19 cellular contexts compared by ENCODE assay signal in the genomic region with DNA sequence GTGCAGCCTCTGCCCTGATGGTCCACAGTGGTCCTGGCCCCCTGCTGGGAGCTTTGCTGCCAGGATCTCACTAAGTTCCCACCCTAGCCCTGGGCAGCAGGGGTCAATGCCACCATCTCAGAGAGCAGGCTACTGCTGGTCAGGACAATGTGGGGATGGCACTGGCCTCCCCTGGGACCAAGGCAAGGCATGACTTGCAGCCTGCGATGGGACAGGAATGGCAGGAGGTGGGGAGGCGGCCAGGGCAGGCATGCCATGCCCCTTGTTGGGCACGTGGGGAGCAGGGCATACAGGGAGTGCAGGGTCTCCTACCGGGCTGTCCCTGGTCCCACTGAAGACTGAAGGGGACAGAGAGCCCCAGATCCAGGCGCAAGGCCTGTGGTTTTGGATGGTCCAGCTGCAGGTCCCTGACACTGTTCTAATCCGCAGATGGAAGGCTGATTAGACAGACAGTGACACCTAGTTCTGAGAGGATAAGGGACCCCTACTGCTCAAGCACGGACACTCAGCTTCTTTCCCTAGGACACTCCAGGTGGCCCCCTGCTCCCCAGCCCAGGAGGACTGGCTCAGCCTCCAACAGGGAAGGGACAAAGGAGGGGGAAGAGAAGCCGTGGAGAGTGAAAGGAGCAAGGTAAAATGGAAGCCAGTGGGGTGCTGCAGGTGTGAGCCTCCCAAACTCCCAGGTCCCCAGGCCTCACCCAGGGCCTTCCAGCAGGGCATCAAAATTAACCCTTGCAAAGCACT.
DNase-seq lines count a peak whose midpoint lies in the region; ATAC-seq and TF ChIP-seq lines count a peak whose summit lies in the region.
"Had no signal": no experiment of that assay in that cellular context is flagged by ENCODE, and none has a peak within 500 bp of the region (broad histone marks: within the 10 kb centered on the region; RNA-seq: fewer than 3 reads in every experiment).

No MANE protein-coding gene starts in this region.

- no peak for ATAC-seq in activated T-cell treated with anti-CD3 and anti-CD28 coated beads, Interleukin-2, amount 50 U/mL, for 4 hours
- 0 out of 3 replicates have a peak, but pooled peaks have one; percentile 17 for ATAC-seq in GM23338
- ATAC-seq in Right ventricle myocardium inferior = no peak
- ATAC-seq: A549 had no signal

- H3K4me3 ChIP-seq in GM23338 (no peak overlapping the region), neuronal stem cell (ENCODE audit: low read length in 2 of 2) (peak overlapping the region in 1 of 2 donors; percentile 41), colonic mucosa (no peak overlapping the region)
- H3K4me3 ChIP-seq: A549, GM23248 had no signal

- H3K23ac ChIP-seq in neuronal stem cell (ENCODE audit: low read depth, low read length, poor library complexity) = no peak overlapping the region

- peak overlapping the region; percentile 58 for H2BK5ac ChIP-seq in neuronal stem cell (ENCODE audit: low read length)

- no peak overlapping the region for H3K4ac ChIP-seq in neuronal stem cell (ENCODE audit: low read length)

- peak overlapping the region; percentile 14 for H3K27ac Mint-ChIP-seq in activated T-cell treated with anti-CD3 and anti-CD28 coated beads, Interleukin-2, amount 50 U/mL, for 24 hours
- no peak overlapping the region for H3K27ac Mint-ChIP-seq in GM23338
- H3K27ac Mint-ChIP-seq: CD4-positive, alpha-beta T cell had no signal

- no peaks in the 10 kb centered on the region for H3K9me3 Mint-ChIP-seq in activated T-cell treated with anti-CD3 and anti-CD28 coated beads, Interleukin-2, amount 50 U/mL, for 24 hours
- no peaks in the 10 kb centered on the region for H3K9me3 Mint-ChIP-seq in activated T-cell treated with anti-CD3 and anti-CD28 coated beads, Interleukin-2, amount 50 U/mL, for 4 hours
- H3K9me3 Mint-ChIP-seq in GM23338 = no peaks in the 10 kb centered on the region
- H3K9me3 Mint-ChIP-seq: CD4-positive, alpha-beta T cell had no signal

- peaks cover 0 to 2% of the 10 kb centered on the region in 2 donors for H3K9me3 ChIP-seq in neuronal stem cell (replicated peaks in 1 of 2; ENCODE audit: control insufficient read depth in 2 of 2, insufficient read depth in 1 of 2, low read depth in 1 of 2, low read length in 2 of 2)
- H3K9me3 ChIP-seq in colonic mucosa = no peaks in the 10 kb centered on the region
- H3K9me3 ChIP-seq: A549 had no signal

- no CpG with 5 or more reads among the region's 8 CpGs for WGBS in neuronal stem cell (ENCODE audit: extremely low coverage in 2 of 2, insufficient read length in 2 of 2, insufficient replicate concordance in 1 of 2), 2 donors

- no peak overlapping the region for H3K27ac ChIP-seq in GM23338 (ENCODE audit: low read depth)
- H3K27ac ChIP-seq in neuronal stem cell (replicated peaks; ENCODE audit: low read length) = no peak overlapping the region
- no peak overlapping the region for H3K27ac ChIP-seq in colonic mucosa
- H3K27ac ChIP-seq: 22Rv1, A549, C4-2B, GM23248 had no signal

- no peak overlapping the region for H4K8ac ChIP-seq in neuronal stem cell (ENCODE audit: low read depth, low read length)

- H3K36me3 ChIP-seq in GM23338 (ENCODE audit: insufficient read depth) (no peaks in the 10 kb centered on the region; the same call in 1 of the 2 replicates), neuronal stem cell (replicated peaks in 1 of 2; ENCODE audit: control insufficient read depth in 2 of 2, insufficient read depth in 2 of 2, low read length in 2 of 2) (peaks cover 49 to 90% of the 10 kb centered on the region in 2 donors), colonic mucosa (peaks cover 6% of the 10 kb centered on the region)

- H3K79me2 ChIP-seq in GM23338 (replicated peaks; ENCODE audit: insufficient read depth) = no peaks in the 10 kb centered on the region

- H2AK5ac ChIP-seq in neuronal stem cell (ENCODE audit: low read depth, low read length) = no peak overlapping the region

- H3K4me1 ChIP-seq in GM23338 (ENCODE audit: insufficient read depth) (no peaks in the 10 kb centered on the region), neuronal stem cell (ENCODE audit: control insufficient read depth in 2 of 2, insufficient read depth in 1 of 2, low read depth in 1 of 2, low read length in 2 of 2) (no peaks in the 10 kb centered on the region), colonic mucosa (no peaks in the 10 kb centered on the region)
- H3K4me1 ChIP-seq: A549 had no signal

- no peak overlapping the region for H2BK15ac ChIP-seq in neuronal stem cell (ENCODE audit: low read length)

- peak overlapping the region; percentile 32 for H3K14ac ChIP-seq in neuronal stem cell (ENCODE audit: low read length)

- no peak overlapping the region for H3K4me3 Mint-ChIP-seq in activated T-cell treated with anti-CD3 and anti-CD28 coated beads, Interleukin-2, amount 50 U/mL, for 24 hours
- H3K4me3 Mint-ChIP-seq in activated T-cell treated with anti-CD3 and anti-CD28 coated beads, Interleukin-2, amount 50 U/mL, for 4 hours = no peak overlapping the region
- no peak overlapping the region for H3K4me3 Mint-ChIP-seq in GM23338
- H3K4me3 Mint-ChIP-seq: CD4-positive, alpha-beta T cell had no signal

- H3K27me3 Mint-ChIP-seq in activated T-cell treated with anti-CD3 and anti-CD28 coated beads, Interleukin-2, amount 50 U/mL, for 24 hours = no peaks in the 10 kb centered on the region
- H3K27me3 Mint-ChIP-seq in activated T-cell treated with anti-CD3 and anti-CD28 coated beads, Interleukin-2, amount 50 U/mL, for 4 hours (ENCODE audit: low read depth) = no peaks in the 10 kb centered on the region
- H3K27me3 Mint-ChIP-seq in GM23338 (ENCODE audit: insufficient read depth, low read depth, poor library complexity) = peaks cover 13% of the 10 kb centered on the region
- H3K27me3 Mint-ChIP-seq: CD4-positive, alpha-beta T cell had no signal

- intact Hi-C loops in colonic mucosa (cut with DNase I) = no loop called here
- intact Hi-C loops in Right ventricle myocardium inferior (cut with DNase I) = no loop called here

- no peak overlapping the region for H3K18ac ChIP-seq in neuronal stem cell (ENCODE audit: low read length)

- H3K4me2 ChIP-seq in GM23338 (no peak overlapping the region), neuronal stem cell (ENCODE audit: insufficient read depth, low read length, poor library complexity, severe bottlenecking) (no peak overlapping the region)
- H3K4me2 ChIP-seq: A549 had no signal

- peaks cover 86% of the 10 kb centered on the region for H3K36me3 Mint-ChIP-seq in activated T-cell treated with anti-CD3 and anti-CD28 coated beads, Interleukin-2, amount 50 U/mL, for 24 hours (ENCODE audit: low read depth)
- H3K36me3 Mint-ChIP-seq in activated T-cell treated with anti-CD3 and anti-CD28 coated beads, Interleukin-2, amount 50 U/mL, for 4 hours (ENCODE audit: insufficient read depth) = peaks cover 19% of the 10 kb centered on the region
- H3K36me3 Mint-ChIP-seq in GM23338 (ENCODE audit: low read depth) = peaks cover 41% of the 10 kb centered on the region

- no peaks in the 10 kb centered on the region for H3F3A ChIP-seq in GM23338 (replicated peaks; ENCODE audit: low read depth)

- H4K91ac ChIP-seq in neuronal stem cell (ENCODE audit: low read depth, low read length, poor library complexity) = no peak overlapping the region

- no peak for DNase-seq in activated T-cell treated with anti-CD3 and anti-CD28 coated beads, Interleukin-2, amount 50 U/mL, for 24 hours
- DNase-seq in activated T-cell treated with anti-CD3 and anti-CD28 coated beads, Interleukin-2, amount 50 U/mL, for 4 hours = no peak
- DNase-seq in GM23338 (ENCODE audit: low spot score) = no peak
- DNase-seq in NCI-H345 treated with DMSO at 0.1 percent for 48 hours (lab: John Stamatoyannopoulos, UW; ENCODE audit: unreplicated experiment) = peak; percentile 66
- no peak for DNase-seq in neuronal stem cell (ENCODE audit: low spot score)
- no peak for DNase-seq in colonic mucosa
- DNase-seq in NCI-H2029 treated with DMSO at 0.1 percent for 48 hours (lab: John Stamatoyannopoulos, UW) = no peak
- DNase-seq in Right ventricle myocardium inferior (ENCODE audit: missing footprints) = no peak
- DNase-seq: AML-193; CD4-positive, alpha-beta T cell; DMS153; DMS79; GF-D8; GM23248; HCEC 1CT; IMR-90 had no signal

- H3K9me2 ChIP-seq in GM23338 (ENCODE audit: insufficient read depth) = no peaks in the 10 kb centered on the region

- H3K9ac ChIP-seq in neuronal stem cell (ENCODE audit: low read depth, low read length, poor library complexity) (peak overlapping the region; percentile 75), colonic mucosa (ENCODE audit: low read depth in 2 of 2, low read length in 2 of 2) (no peak overlapping the region)
- H3K9ac ChIP-seq: GM23248 had no signal

- H2AFZ ChIP-seq in GM23338 (no peak overlapping the region), neuronal stem cell (ENCODE audit: low read length) (no peak overlapping the region)
- H2AFZ ChIP-seq: GM23248 had no signal

- H3K27me3 ChIP-seq in GM23338 (ENCODE audit: insufficient read depth) (no peaks in the 10 kb centered on the region), neuronal stem cell (ENCODE audit: control insufficient read depth in 3 of 3, insufficient read depth in 3 of 3, low read depth in 1 of 3, low read length in 3 of 3) (no peaks in the 10 kb centered on the region), colonic mucosa (no peaks in the 10 kb centered on the region)

- TF ChIP-seq CTCF in GM23338 (conservative IDR thresholded peaks at IDR 0.05; ENCODE audit: low read depth in 2 of 2) (no peak), colonic mucosa (IDR thresholded peaks at IDR 0.05) (no peak)

- peaks cover under 1% of the 10 kb centered on the region for H3K4me1 Mint-ChIP-seq in activated T-cell treated with anti-CD3 and anti-CD28 coated beads, Interleukin-2, amount 50 U/mL, for 24 hours (ENCODE audit: low read depth)
- peaks cover 1% of the 10 kb centered on the region for H3K4me1 Mint-ChIP-seq in activated T-cell treated with anti-CD3 and anti-CD28 coated beads, Interleukin-2, amount 50 U/mL, for 4 hours (ENCODE audit: low read depth)
- 0 out of 3 replicates have a peak, but pooled peaks cover 2% of the 10 kb centered on the region for H3K4me1 Mint-ChIP-seq in GM23338

- no peaks in the 10 kb centered on the region for H4K20me1 ChIP-seq in GM23338 (replicated peaks; ENCODE audit: insufficient read depth)

- no peaks in the 10 kb centered on the region for H3K79me1 ChIP-seq in neuronal stem cell (ENCODE audit: low read depth, low read length)

- no peak overlapping the region for H2BK12ac ChIP-seq in neuronal stem cell (ENCODE audit: low read length)

- no peak overlapping the region for H2BK120ac ChIP-seq in neuronal stem cell (ENCODE audit: low read depth, low read length)

TF ChIP-seq in GM23338, 12 proteins besides CTCF, POLR2A, EP300 and RAD21 (continues in another document):
- TF ChIP-seq EZH2 (IDR thresholded peaks at IDR 0.05; ENCODE audit: low read depth, unreplicated experiment) = no peak
- no peak for TF ChIP-seq ZNF114 (CRISPR knock-in tag; IDR thresholded peaks at IDR 0.05)
- no peak for TF ChIP-seq NANOG (IDR thresholded peaks at IDR 0.05; ENCODE audit: borderline replicate concordance)
- TF ChIP-seq JUNB (IDR thresholded peaks at IDR 0.05; ENCODE audit: unreplicated experiment) = no peak
- no peak for TF ChIP-seq EZH2phosphoT487 (IDR thresholded peaks at IDR 0.05; ENCODE audit: unreplicated experiment)
- TF ChIP-seq ZNF331 (CRISPR knock-in tag; IDR thresholded peaks at IDR 0.05; ENCODE audit: low read depth) = no peak
